Comparison of ENCODE assay signal across 1 cellular context in the genomic region with DNA sequence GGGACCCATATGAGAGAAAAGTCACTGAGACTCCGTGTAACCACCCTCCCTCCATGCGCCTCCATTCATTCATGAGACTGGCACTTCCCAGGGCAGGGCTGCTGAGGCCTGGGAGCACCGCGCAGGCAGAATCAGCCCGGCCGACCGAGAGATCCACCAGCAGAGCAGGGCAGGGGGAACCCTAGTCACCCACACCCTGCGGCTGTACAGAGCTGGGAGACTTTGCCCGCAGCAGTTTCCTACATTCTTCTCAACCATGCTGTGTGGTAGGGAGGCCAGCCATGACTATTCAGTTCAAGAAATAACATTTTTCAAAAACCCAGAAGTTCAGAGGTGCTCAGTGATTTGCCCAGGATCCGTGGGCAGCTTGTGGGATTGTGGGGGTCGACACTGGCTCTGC.
TF ChIP-seq lines count a peak whose summit lies in the region.

No MANE protein-coding gene starts in this region.

TF ChIP-seq in HepG2, 621 proteins besides CTCF, POLR2A, EP300 and RAD21:
- TF ChIP-seq, protein P1, sequence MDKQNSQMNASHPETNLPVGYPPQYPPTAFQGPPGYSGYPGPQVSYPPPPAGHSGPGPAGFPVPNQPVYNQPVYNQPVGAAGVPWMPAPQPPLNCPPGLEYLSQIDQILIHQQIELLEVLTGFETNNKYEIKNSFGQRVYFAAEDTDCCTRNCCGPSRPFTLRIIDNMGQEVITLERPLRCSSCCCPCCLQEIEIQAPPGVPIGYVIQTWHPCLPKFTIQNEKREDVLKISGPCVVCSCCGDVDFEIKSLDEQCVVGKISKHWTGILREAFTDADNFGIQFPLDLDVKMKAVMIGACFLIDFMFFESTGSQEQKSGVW (CRISPR knock-in tag; IDR thresholded peaks at IDR 0.05; ENCODE audit: borderline replicate concordance), result 0 out of 2 replicates have a peak, but pooled peaks have one; percentile 49
- no peak for TF ChIP-seq EEA1 (CRISPR knock-in tag; IDR thresholded peaks at IDR 0.05; ENCODE audit: borderline replicate concordance)
TF ChIP-seq in HepG2: peak in this region for 1.
